22 cellular contexts compared by ENCODE assay signal in genomic region chrX:44744828-44745227, GRCh38.
"Had no signal": no experiment of that assay in that cellular context is flagged by ENCODE, and none has a peak within 500 bp of the region (broad histone marks: within the 10 kb centered on the region; RNA-seq: fewer than 3 reads in every experiment).

No MANE protein-coding gene starts in this region.

- ATAC-seq: activated T-helper 17 cell treated with anti-CD3 and anti-CD28 coated beads, Interleukin-2, amount 50 U/mL, for 72 hours; PC-3 had no signal

- H3K9me3 Mint-ChIP-seq: activated CD4-positive, alpha-beta memory T cell treated with anti-CD3 and anti-CD28 coated beads for 36 hours; activated CD4-positive, alpha-beta T cell treated with anti-CD3 and anti-CD28 coated beads, Interleukin-2, amount 10 ng/mL, durations not matched to agents 7 days and 5 days; activated naive CD4-positive, alpha-beta T cell treated with anti-CD3 and anti-CD28 coated beads, Interleukin-2, amount 10 ng/mL, durations not matched to agents 7 days and 5 days; activated naive CD8-positive, alpha-beta T cell treated with anti-CD3 and anti-CD28 coated beads for 36 hours; activated T-helper 17 cell treated with anti-CD3 and anti-CD28 coated beads, Interleukin-2, amount 50 U/mL, for 72 hours had no signal

- H3K27me3 Mint-ChIP-seq: activated CD4-positive, alpha-beta memory T cell treated with anti-CD3 and anti-CD28 coated beads for 36 hours; activated CD4-positive, alpha-beta T cell treated with anti-CD3 and anti-CD28 coated beads, Interleukin-2, amount 10 ng/mL, durations not matched to agents 7 days and 5 days; activated naive CD4-positive, alpha-beta T cell treated with anti-CD3 and anti-CD28 coated beads, Interleukin-2, amount 10 ng/mL, durations not matched to agents 7 days and 5 days; activated naive CD8-positive, alpha-beta T cell treated with anti-CD3 and anti-CD28 coated beads for 36 hours; activated T-helper 17 cell treated with anti-CD3 and anti-CD28 coated beads, Interleukin-2, amount 50 U/mL, for 72 hours had no signal

- H3K27ac ChIP-seq: coronary artery, VCaP had no signal

- H3K36me3 ChIP-seq: MG63 had no signal

- H3K9me3 ChIP-seq: MG63 had no signal

- H3K36me3 Mint-ChIP-seq: activated CD4-positive, alpha-beta memory T cell treated with anti-CD3 and anti-CD28 coated beads for 36 hours; activated naive CD4-positive, alpha-beta T cell treated with anti-CD3 and anti-CD28 coated beads, Interleukin-2, amount 10 ng/mL, durations not matched to agents 7 days and 5 days; activated naive CD8-positive, alpha-beta T cell treated with anti-CD3 and anti-CD28 coated beads for 36 hours had no signal

- H3K4me1 Mint-ChIP-seq: activated CD4-positive, alpha-beta T cell treated with anti-CD3 and anti-CD28 coated beads, Interleukin-2, amount 10 ng/mL, durations not matched to agents 7 days and 5 days; activated naive CD4-positive, alpha-beta T cell treated with anti-CD3 and anti-CD28 coated beads, Interleukin-2, amount 10 ng/mL, durations not matched to agents 7 days and 5 days; activated T-helper 17 cell treated with anti-CD3 and anti-CD28 coated beads, Interleukin-2, amount 50 U/mL, for 72 hours had no signal

- H3K4me3 Mint-ChIP-seq: activated CD4-positive, alpha-beta memory T cell treated with anti-CD3 and anti-CD28 coated beads for 36 hours; activated CD4-positive, alpha-beta T cell treated with anti-CD3 and anti-CD28 coated beads, Interleukin-2, amount 10 ng/mL, durations not matched to agents 7 days and 5 days; activated naive CD4-positive, alpha-beta T cell treated with anti-CD3 and anti-CD28 coated beads, Interleukin-2, amount 10 ng/mL, durations not matched to agents 7 days and 5 days; activated naive CD8-positive, alpha-beta T cell treated with anti-CD3 and anti-CD28 coated beads for 36 hours; activated T-helper 17 cell treated with anti-CD3 and anti-CD28 coated beads, Interleukin-2, amount 50 U/mL, for 72 hours had no signal

- H3K27me3 ChIP-seq: MG63 had no signal

- DNase-seq: activated CD4-positive, alpha-beta memory T cell treated with anti-CD3 and anti-CD28 coated beads for 36 hours; activated CD4-positive, alpha-beta T cell treated with anti-CD3 and anti-CD28 coated beads, Interleukin-2, amount 10 ng/mL, durations not matched to agents 7 days and 5 days; activated CD4-positive, CD25-positive, alpha-beta regulatory T cell; activated CD8-positive, alpha-beta memory T cell treated with anti-CD3 and anti-CD28 coated beads for 24 hours; activated gamma-delta T cell; activated naive CD4-positive, alpha-beta T cell treated with anti-CD3 and anti-CD28 coated beads, Interleukin-2, amount 10 ng/mL, durations not matched to agents 7 days and 5 days; activated naive CD8-positive, alpha-beta T cell treated with anti-CD3 and anti-CD28 coated beads for 36 hours; activated T-cell treated with anti-CD3 and anti-CD28 coated beads, Interleukin-2, amount 50 U/mL, for 48 hours; MG63; MV-4-11; NCI-H1092 treated with DMSO at 0.1 percent for 48 hours; NCI-H1436; NCI-H1694 treated with DMSO at 0.1 percent for 48 hours; NCI-H2029 treated with DMSO at 0.1 percent for 48 hours; NCI-H510A treated with DMSO at 0.1 percent for 48 hours; NCI-H69; PC-3; SHP77 treated with DMSO at 0.1 percent for 48 hours; T-helper 1 cell had no signal

- H3K4me3 ChIP-seq: coronary artery, MG63 had no signal

- H3K27ac Mint-ChIP-seq: activated CD4-positive, alpha-beta memory T cell treated with anti-CD3 and anti-CD28 coated beads for 36 hours; activated CD4-positive, alpha-beta T cell treated with anti-CD3 and anti-CD28 coated beads, Interleukin-2, amount 10 ng/mL, durations not matched to agents 7 days and 5 days; activated naive CD4-positive, alpha-beta T cell treated with anti-CD3 and anti-CD28 coated beads, Interleukin-2, amount 10 ng/mL, durations not matched to agents 7 days and 5 days; activated naive CD8-positive, alpha-beta T cell treated with anti-CD3 and anti-CD28 coated beads for 36 hours; activated T-helper 17 cell treated with anti-CD3 and anti-CD28 coated beads, Interleukin-2, amount 50 U/mL, for 72 hours had no signal
